Comparison of ENCODE assay signal across 8 cellular contexts in the genomic region with DNA sequence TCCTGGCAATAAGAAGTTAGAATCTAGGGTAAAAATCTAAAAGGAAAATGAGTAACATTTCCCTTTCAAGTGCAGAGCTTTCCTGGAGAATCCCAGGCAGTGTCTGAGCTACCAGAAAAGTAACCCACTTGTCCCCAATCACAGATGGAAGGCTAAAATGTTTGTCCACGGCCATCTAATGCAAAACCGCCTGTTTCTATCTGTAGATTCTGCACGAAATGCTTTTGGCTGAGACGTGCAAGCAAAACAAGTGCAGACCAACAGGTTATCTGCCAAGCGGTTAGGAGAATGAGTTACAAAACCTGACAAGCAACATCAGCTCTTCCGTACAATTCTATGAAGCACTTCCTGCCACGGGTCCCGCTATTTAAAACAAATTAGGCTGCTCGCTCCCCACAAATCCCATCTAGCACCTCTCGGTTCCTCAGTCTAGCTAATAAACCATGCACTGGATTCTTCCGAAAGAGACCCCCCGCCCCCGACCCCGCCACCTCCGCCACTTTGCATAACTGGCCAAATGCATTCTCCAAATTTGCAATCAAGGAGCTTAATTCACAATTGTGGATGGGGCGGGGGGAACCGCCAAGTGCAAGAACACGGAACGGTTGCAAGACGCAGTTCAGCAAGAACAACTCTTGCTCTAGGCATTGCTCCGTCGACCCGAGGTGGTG. TPM values are rescaled to one million over a fixed set of nuclear protein-coding genes. Genes with fewer than 3 reads are reported as not detected.
DNase-seq lines count a peak whose midpoint lies in the region; ATAC-seq and TF ChIP-seq lines count a peak whose summit lies in the region.

No MANE protein-coding gene starts in this region.

- H3K36me3 ChIP-seq in BE2C (peaks cover 9% of the 10 kb centered on the region), SK-N-SH (replicated peaks in 1 of 2; ENCODE audit: control insufficient read depth in 1 of 2, insufficient read depth in 2 of 2, low read length in 1 of 2) (peaks cover 0 to 3% of the 10 kb centered on the region in 2 experiments), aorta (ENCODE audit: control insufficient read depth in 1 of 2, insufficient read depth in 2 of 2, low read length in 1 of 2) (no peaks in the 10 kb centered on the region)

- 3% methylated on average over 23 of the region's 23 CpGs for WGBS in SK-N-SH (ENCODE audit: low lambda C conversion rate)
- WGBS in aorta, 2 donors = 1% methylated on average over 23 of the region's 23 CpGs

- peak overlapping the region; percentile 85; the same call in 1 of the 2 replicates for H2AFZ ChIP-seq in SK-N-SH (ENCODE audit: low read depth)

- H3K9me3 ChIP-seq in BE2C (no peaks in the 10 kb centered on the region), SK-N-SH (no peaks in the 10 kb centered on the region), mononuclear cell (ENCODE audit: low read depth, low read length) (no peaks in the 10 kb centered on the region), aorta (ENCODE audit: control insufficient read depth, low read length) (no peaks in the 10 kb centered on the region)

- intact Hi-C loops in aorta (cut with DNase I) = no loop called here

- POLR2A ChIA-PET in SK-N-SH (lab: Yijun Ruan, JAX) = interaction anchor here (1.4 to 1.9 kb wide), 2 partner anchors 12 to 68 kb away, joined by 4 to 7 read pairs; no protein-coding TSS in a partner anchor

- H3K4me1 ChIP-seq in BE2C = peaks cover 3% of the 10 kb centered on the region
- peaks cover 0 to 18% of the 10 kb centered on the region in 2 experiments; a peak in 3 of 4 replicates for H3K4me1 ChIP-seq in SK-N-SH (ENCODE audit: control insufficient read depth in 1 of 2, insufficient read depth in 2 of 2, low read depth in 1 of 2, low read length in 1 of 2)
- peaks cover 44% of the 10 kb centered on the region for H3K4me1 ChIP-seq in mononuclear cell (ENCODE audit: insufficient read depth, low read length)
- peaks cover 0 to 3% of the 10 kb centered on the region in 2 donors for H3K4me1 ChIP-seq in aorta (ENCODE audit: control insufficient read depth in 1 of 2, insufficient read depth in 2 of 2, low read length in 2 of 2)

- TF ChIP-seq CTCF in BE2C (IDR thresholded peaks at IDR 0.05; ENCODE audit: low read depth, low read length) (no peak), SK-N-SH (IDR thresholded peaks at IDR 0.05) (no peak)

- no peak for TF ChIP-seq EP300 in SK-N-SH (IDR thresholded peaks at IDR 0.05; ENCODE audit: borderline replicate concordance in 1 of 2, low read depth in 1 of 2, low read length in 1 of 2)

- ATAC-seq in GM18858 (IDR thresholded peaks at IDR 0.05; ENCODE audit: unreplicated experiment) (peak; percentile 5), HG03378 (IDR thresholded peaks at IDR 0.05; ENCODE audit: unreplicated experiment) (peak; percentile 4), aorta (ENCODE audit: low FRiP score) (no peak)

- peak overlapping the region; percentile 70 for H3K4me2 ChIP-seq in SK-N-SH

- TF ChIP-seq RAD21 in SK-N-SH (IDR thresholded peaks at IDR 0.05; ENCODE audit: low read length) = no peak

- H3F3A ChIP-seq in SK-N-SH (replicated peaks; ENCODE audit: insufficient read depth) = no peaks in the 10 kb centered on the region

- peaks cover 42% of the 10 kb centered on the region for H4K20me1 ChIP-seq in SK-N-SH (ENCODE audit: insufficient read depth)

- peaks cover 59% of the 10 kb centered on the region for H3K79me2 ChIP-seq in SK-N-SH (ENCODE audit: insufficient read depth)

- no peak for DNase-seq in BE2C
- no peak for DNase-seq in SK-N-SH
- DNase-seq in dedifferentiated amniotic fluid mesenchymal stem cell (ENCODE audit: extremely low spot score) = peak; percentile 22
- no peak for DNase-seq in aorta
- DNase-seq in mucosa of gallbladder (ENCODE audit: low spot score) = no peak

- H3K4me3 ChIP-seq in BE2C (ENCODE audit: low read depth, low read length) (peak overlapping the region; percentile 86), SK-N-SH (ENCODE audit: low read depth in 2 of 2, low read length in 1 of 2) (peak overlapping the region; percentile 70 to 91), mononuclear cell (ENCODE audit: low read length) (peak overlapping the region; percentile 82), aorta (ENCODE audit: low read length in 2 of 2) (peak overlapping the region; percentile 79 to 88)

- H3K9ac ChIP-seq in SK-N-SH = peak overlapping the region; percentile 86

- CTCF ChIA-PET in SK-N-SH (lab: Yijun Ruan, JAX) = interaction anchor here (0.6 to 2.0 kb wide), 9 partner anchors 10 to 175 kb away, joined by 3 to 6 read pairs (median 3); no protein-coding TSS in a partner anchor

- no peaks in the 10 kb centered on the region for H3K27me3 ChIP-seq in BE2C
- H3K27me3 ChIP-seq in SK-N-SH (ENCODE audit: insufficient read depth) = no peaks in the 10 kb centered on the region
- H3K27me3 ChIP-seq in mononuclear cell (ENCODE audit: insufficient read depth, low read length) = no peaks in the 10 kb centered on the region
- H3K27me3 ChIP-seq in aorta (ENCODE audit: control insufficient read depth in 1 of 2, insufficient read depth in 2 of 2, low read length in 1 of 2) = no peaks in the 10 kb centered on the region

- H3K9me2 ChIP-seq in SK-N-SH = no peaks in the 10 kb centered on the region

- peak overlapping the region; percentile 92 to 93; a peak in 3 of 4 replicates for H3K27ac ChIP-seq in SK-N-SH (ENCODE audit: low read depth in 2 of 2, low read length in 1 of 2)
- H3K27ac ChIP-seq in aorta (ENCODE audit: low read depth in 1 of 2, low read length in 2 of 2) = peak overlapping the region in 1 of 2 donors; percentile 94

TF ChIP-seq in SK-N-SH, 30 proteins besides CTCF, POLR2A, EP300 and RAD21:
- TF ChIP-seq MXI1 (IDR thresholded peaks at IDR 0.05; ENCODE audit: low read depth, low read length) (0 out of 2 replicates have a peak, but pooled peaks have one; percentile 3), EZH2phosphoT487 (IDR thresholded peaks at IDR 0.05; ENCODE audit: borderline replicate concordance, low read depth) (no peak), MAX (IDR thresholded peaks at IDR 0.05; ENCODE audit: low read depth) (no peak)
- TF ChIP-seq, protein P1, sequence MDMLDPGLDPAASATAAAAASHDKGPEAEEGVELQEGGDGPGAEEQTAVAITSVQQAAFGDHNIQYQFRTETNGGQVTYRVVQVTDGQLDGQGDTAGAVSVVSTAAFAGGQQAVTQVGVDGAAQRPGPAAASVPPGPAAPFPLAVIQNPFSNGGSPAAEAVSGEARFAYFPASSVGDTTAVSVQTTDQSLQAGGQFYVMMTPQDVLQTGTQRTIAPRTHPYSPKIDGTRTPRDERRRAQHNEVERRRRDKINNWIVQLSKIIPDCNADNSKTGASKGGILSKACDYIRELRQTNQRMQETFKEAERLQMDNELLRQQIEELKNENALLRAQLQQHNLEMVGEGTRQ (IDR thresholded peaks at IDR 0.05; ENCODE audit: borderline replicate concordance, low read depth, low read length) = no peak

RNA-seq across cellular contexts. Expression of gene ELOVL5, which starts 1.4 kb away (rescaled TPM):
- 63.7 TPM for polyA plus RNA-seq in BE2C (2012; ENCODE audit: insufficient read depth, insufficient read length, low read depth)
- polyA plus RNA-seq in SK-N-SH (2012; rRNA removed) = 31.9 and 46.4 TPM in 2 replicates
- polyA plus RNA-seq in SK-N-SH (2012; cell fraction: cytosol; rRNA removed) = 35.2 and 38.0 TPM in 2 replicates
- 21.5 and 37.4 TPM in 2 replicates for polyA plus RNA-seq in SK-N-SH (2012; cell fraction: nucleus; rRNA removed)
- total RNA-seq in mononuclear cell = 94.8 TPM
- 10 to 100 TPM; 62.0 to 75.5 TPM for total RNA-seq in aorta
- 10 to 100 TPM; 22.8 to 30.0 TPM for polyA plus RNA-seq in aorta
- 83.3 TPM for total RNA-seq in mucosa of gallbladder
